ENCODE assay signal across 8 cellular contexts in genomic region chr1:217660353-217661062, GRCh38. TPM values are rescaled to one million over a fixed set of nuclear protein-coding genes. Genes with fewer than 3 reads are reported as not detected.
DNase-seq lines count a peak whose midpoint lies in the region; ATAC-seq lines count a peak whose summit lies in the region.

No MANE protein-coding gene starts in this region.

- H2AK5ac ChIP-seq in mesenchymal stem cell (ENCODE audit: low read length, severe bottlenecking), result peak overlapping the region; percentile 39

- no peaks in the 10 kb centered on the region for H3K27me3 ChIP-seq in mesenchymal stem cell (ENCODE audit: control insufficient read depth in 1 of 2, insufficient read depth in 1 of 2, low read length in 2 of 2)

- DNase-seq in Caki2 (ENCODE audit: low read depth) (peak; percentile 87), HT-29 (ENCODE audit: low spot score) (peak; percentile 29), astrocyte of the hippocampus (ENCODE audit: low read depth, low spot score) (peak; percentile 32), mesenchymal stem cell (peak; percentile 86), NCI-H1930 (lab: John Stamatoyannopoulos, UW) (no peak)
- no peak for DNase-seq in activated CD8-positive, alpha-beta memory T cell treated with anti-CD3 and anti-CD28 coated beads, Interleukin-2, amount 50 U/mL, for 4 hours

- no peak overlapping the region for H3K23ac ChIP-seq in mesenchymal stem cell (ENCODE audit: low read length in 2 of 2)

- WGBS in mesenchymal stem cell, result 14% methylated on average over 4 of the region's 5 CpGs

- H3K36me3 ChIP-seq in mesenchymal stem cell (ENCODE audit: control insufficient read depth in 1 of 2, insufficient read depth in 2 of 2, low read depth in 1 of 2, low read length in 2 of 2), result no peaks in the 10 kb centered on the region

- H2BK15ac ChIP-seq in mesenchymal stem cell (ENCODE audit: low read depth, poor library complexity, severe bottlenecking), result no peak overlapping the region

- no peaks in the 10 kb centered on the region for H3K9me3 ChIP-seq in mesenchymal stem cell (ENCODE audit: control insufficient read depth, low read length)

- no peak overlapping the region for H4K91ac ChIP-seq in mesenchymal stem cell (ENCODE audit: low read length)

- H2BK12ac ChIP-seq in mesenchymal stem cell (ENCODE audit: low read length in 2 of 2), result peak overlapping the region in 1 of 2 experiments; percentile 77

- in situ Hi-C loops in Caki2 (cut with HindIII; ENCODE audit: low pct_unique_long_range_greater_than_20kb, low sequenced_read_pairs), result no loop called here

- no peaks in the 10 kb centered on the region for H3K79me1 ChIP-seq in mesenchymal stem cell (replicated peaks; ENCODE audit: low read length, poor library complexity, severe bottlenecking)

- peak overlapping the region; percentile 54 for H3K4me2 ChIP-seq in mesenchymal stem cell (ENCODE audit: low read length, poor library complexity, severe bottlenecking)

- no peak overlapping the region for H3K14ac ChIP-seq in mesenchymal stem cell (ENCODE audit: low read length in 2 of 2)

- H2BK5ac ChIP-seq in mesenchymal stem cell (ENCODE audit: low read depth, low read length, poor library complexity, severe bottlenecking), result no peak overlapping the region

- H4K8ac ChIP-seq in mesenchymal stem cell (ENCODE audit: low read length), result no peak overlapping the region

- no peak overlapping the region for H3K18ac ChIP-seq in mesenchymal stem cell (ENCODE audit: low read depth in 1 of 2, low read length in 2 of 2)

- no peak overlapping the region for H3K4me3 ChIP-seq in mesenchymal stem cell (ENCODE audit: insufficient read depth in 1 of 2, low read depth in 1 of 2, low read length in 2 of 2)

- H3K4ac ChIP-seq in mesenchymal stem cell (ENCODE audit: low read depth in 1 of 2, low read length in 2 of 2), result no peak overlapping the region

- peak overlapping the region; percentile 64 for H3K27ac ChIP-seq in mesenchymal stem cell (ENCODE audit: low read length, poor library complexity, severe bottlenecking)

- no peak overlapping the region for H2BK120ac ChIP-seq in mesenchymal stem cell (ENCODE audit: low read depth, low read length)

- H2AFZ ChIP-seq in mesenchymal stem cell (ENCODE audit: low read depth, low read length), result no peak overlapping the region

- no peaks in the 10 kb centered on the region for H3K4me1 ChIP-seq in mesenchymal stem cell (ENCODE audit: control insufficient read depth, insufficient read depth, low read depth, low read length)

- peak; percentile 76 for ATAC-seq in GM19395 (IDR thresholded peaks at IDR 0.05; ENCODE audit: unreplicated experiment)
- ATAC-seq in HG03565 (IDR thresholded peaks at IDR 0.05; ENCODE audit: unreplicated experiment), result no peak

- peak overlapping the region; percentile 14 for H3K9ac ChIP-seq in mesenchymal stem cell (ENCODE audit: low read length)

RNA-seq across cellular contexts. Expression of gene SPATA17, which starts 29.4 kb away (rescaled TPM):
- 5.0 and 17.2 TPM in 2 replicates for total RNA-seq in Caki2 (2014; rRNA removed; shearing (Covaris generic); ENCODE audit: low replicate concordance)
- total RNA-seq in HT-29 (2014; rRNA removed; shearing (Covaris generic)), result 0.05 and 1.6 TPM in 2 replicates
- polyA plus RNA-seq in mesenchymal stem cell (2013, experiment 1 of 2), result 1.1 TPM
- 0.81 TPM for polyA plus RNA-seq in mesenchymal stem cell (2013, experiment 2 of 2)

RNA-seq across cellular contexts. Expression of gene GPATCH2, which starts 29.6 kb away (rescaled TPM):
- 8.4 and 10.2 TPM in 2 replicates for total RNA-seq in Caki2 (2014; rRNA removed; shearing (Covaris generic); ENCODE audit: low replicate concordance)
- 5.1 and 6.0 TPM in 2 replicates for total RNA-seq in HT-29 (2014; rRNA removed; shearing (Covaris generic))
- polyA plus RNA-seq in mesenchymal stem cell (2013, experiment 1 of 2), result 7.7 TPM
- polyA plus RNA-seq in mesenchymal stem cell (2013, experiment 2 of 2), result 7.8 TPM

Comparison
In these comparisons a context has a peak if more than half of its experiments do, and no peak if none do; other contexts are left out.
1. DNase-seq: peak in Caki2 (single experiment), HT-29 (single experiment), astrocyte of the hippocampus (single experiment) and mesenchymal stem cell (single experiment); none in activated CD8-positive, alpha-beta memory T cell treated with anti-CD3 and anti-CD28 coated beads, Interleukin-2, amount 50 U/mL, for 4 hours (single experiment) and NCI-H1930 (0 of 2).